Comparison of ENCODE assay signal across 1 cellular context in genomic region chr12:2890388-2891239, GRCh38.
TF ChIP-seq lines count a peak whose summit lies in the region.

TSS of gene TULP3 (plus strand) at chr12:2890891. CDS start at chr12:2890948, 57 bp downstream.

TF ChIP-seq in WTC11, 78 proteins besides CTCF, POLR2A, EP300 and RAD21 (continued from another document):
- peak; percentile 91; the same call in 1 of the 2 replicates for TF ChIP-seq ARID4B (CRISPR knock-in tag; IDR thresholded peaks at IDR 0.05; ENCODE audit: borderline replicate concordance)
- peak; percentile 36 for TF ChIP-seq PRRX2 (CRISPR knock-in tag; IDR thresholded peaks at IDR 0.05)
- TF ChIP-seq ZNF532 (CRISPR knock-in tag; IDR thresholded peaks at IDR 0.05; ENCODE audit: borderline replicate concordance), result peak; percentile 82
- no peak for TF ChIP-seq ZNF232 (CRISPR knock-in tag; IDR thresholded peaks at IDR 0.05)
- no peak for TF ChIP-seq OVOL2 (CRISPR knock-in tag; IDR thresholded peaks at IDR 0.05; ENCODE audit: borderline replicate concordance)
- TF ChIP-seq PREB (CRISPR knock-in tag; IDR thresholded peaks at IDR 0.05; ENCODE audit: borderline replicate concordance), result no peak
- TF ChIP-seq CREB1 (CRISPR knock-in tag; IDR thresholded peaks at IDR 0.05), result no peak; the same call in 1 of the 2 replicates
- 0 out of 2 replicates have a peak, but pooled peaks have one; percentile 18 for TF ChIP-seq CBFB (CRISPR knock-in tag; IDR thresholded peaks at IDR 0.05; ENCODE audit: low read depth)
- TF ChIP-seq FOXP1 (CRISPR knock-in tag; IDR thresholded peaks at IDR 0.05; ENCODE audit: borderline replicate concordance), result peak; percentile 83
- no peak for TF ChIP-seq ZNF219 (CRISPR knock-in tag; IDR thresholded peaks at IDR 0.05; ENCODE audit: borderline replicate concordance)
- TF ChIP-seq RELA (CRISPR knock-in tag; IDR thresholded peaks at IDR 0.05; ENCODE audit: borderline replicate concordance), result no peak
- no peak for TF ChIP-seq STAT6 (CRISPR knock-in tag; conservative IDR thresholded peaks at IDR 0.05; ENCODE audit: low read depth)
- TF ChIP-seq ZNF671 (CRISPR knock-in tag; IDR thresholded peaks at IDR 0.05), result peak; percentile 84; the same call in 1 of the 2 replicates
- TF ChIP-seq SOX15 (CRISPR knock-in tag; IDR thresholded peaks at IDR 0.05), result no peak
- no peak for TF ChIP-seq ZNF263 (CRISPR knock-in tag; IDR thresholded peaks at IDR 0.05; ENCODE audit: low read depth)
- 0 out of 2 replicates have a peak, but pooled peaks have one; percentile 32 for TF ChIP-seq E2F1 (CRISPR knock-in tag; IDR thresholded peaks at IDR 0.05)
- TF ChIP-seq ZNF396 (CRISPR knock-in tag; IDR thresholded peaks at IDR 0.05; ENCODE audit: borderline replicate concordance), result no peak
- peak; percentile 77; the same call in 1 of the 2 replicates for TF ChIP-seq ZNF416 (CRISPR knock-in tag; IDR thresholded peaks at IDR 0.05)
- no peak for TF ChIP-seq MXD4 (CRISPR knock-in tag; IDR thresholded peaks at IDR 0.05; ENCODE audit: borderline replicate concordance)
- peak; percentile 96 for TF ChIP-seq MAX (CRISPR knock-in tag; IDR thresholded peaks at IDR 0.05)
- no peak for TF ChIP-seq ATF3 (CRISPR knock-in tag; conservative IDR thresholded peaks at IDR 0.05)
- TF ChIP-seq TEAD4 (CRISPR knock-in tag; IDR thresholded peaks at IDR 0.05), result no peak
- TF ChIP-seq USF1 (CRISPR knock-in tag; IDR thresholded peaks at IDR 0.05), result peak; percentile 61; the same call in 1 of the 2 replicates
- no peak; the same call in 1 of the 2 replicates for TF ChIP-seq NFATC4 (CRISPR knock-in tag; IDR thresholded peaks at IDR 0.05)
- TF ChIP-seq TCF7 (CRISPR knock-in tag; IDR thresholded peaks at IDR 0.05; ENCODE audit: low read depth), result no peak
- peak; percentile 76 for TF ChIP-seq SP1 (CRISPR knock-in tag; conservative IDR thresholded peaks at IDR 0.05)
- no peak for TF ChIP-seq RORB (CRISPR knock-in tag; IDR thresholded peaks at IDR 0.05)
- 0 out of 2 replicates have a peak, but pooled peaks have one; percentile 14 for TF ChIP-seq ZNF317 (CRISPR knock-in tag; IDR thresholded peaks at IDR 0.05; ENCODE audit: borderline replicate concordance, low read depth)
- TF ChIP-seq ZNF121 (CRISPR knock-in tag; IDR thresholded peaks at IDR 0.05), result no peak
- peak; percentile 79; the same call in 1 of the 2 replicates for TF ChIP-seq ZBTB21 (CRISPR knock-in tag; IDR thresholded peaks at IDR 0.05; ENCODE audit: borderline replicate concordance)
- no peak for TF ChIP-seq SMAD3 (CRISPR knock-in tag; IDR thresholded peaks at IDR 0.05; ENCODE audit: borderline replicate concordance)
- TF ChIP-seq ZNF423 (CRISPR knock-in tag; IDR thresholded peaks at IDR 0.05), result no peak
- TF ChIP-seq ZNF281 (CRISPR knock-in tag; IDR thresholded peaks at IDR 0.05), result no peak
- TF ChIP-seq ETV6 (CRISPR knock-in tag; IDR thresholded peaks at IDR 0.05), result peak; percentile 79; the same call in 1 of the 2 replicates
- TF ChIP-seq ESRRA (CRISPR knock-in tag; IDR thresholded peaks at IDR 0.05; ENCODE audit: borderline replicate concordance), result no peak
TF ChIP-seq in WTC11: peak in this region for 32.
